Comparison of ENCODE assay signal across 21 cellular contexts in genomic region chr17:17347956-17348871, GRCh38.
"Had no signal": no experiment of that assay in that cellular context is flagged by ENCODE, and none has a peak within 500 bp of the region (broad histone marks: within the 10 kb centered on the region; RNA-seq: fewer than 3 reads in every experiment).

No MANE protein-coding gene starts in this region.

- H3K4me1 ChIP-seq: body of pancreas, parathyroid adenoma had no signal

- H3K9ac ChIP-seq: parathyroid adenoma had no signal

- H3K36me3 ChIP-seq: cardiac muscle cell, gastrocnemius medialis had no signal

- H3K27me3 ChIP-seq: body of pancreas, cardiac muscle cell, gastrocnemius medialis had no signal

- H3K27ac ChIP-seq: body of pancreas, cardiac muscle cell, esophagus muscularis mucosa, gastrocnemius medialis, parathyroid adenoma, tibial nerve had no signal

- DNase-seq: activated CD8-positive, alpha-beta memory T cell treated with anti-CD3 and anti-CD28 coated beads, Interleukin-2, amount 50 U/mL, for 4 hours; activated naive CD4-positive, alpha-beta T cell treated with anti-CD3 and anti-CD28 coated beads, Interleukin-2, amount 10 ng/mL, durations not matched to agents 7 days and 5 days; activated T-cell treated with anti-CD3 and anti-CD28 coated beads, Interleukin-2, amount 50 U/mL, for 48 hours; anterior cingulate cortex; body of pancreas; effector memory CD4-positive, alpha-beta T cell; gastrocnemius medialis; hypothalamus; midbrain; stimulated activated CD4-positive, alpha-beta T cell treated with anti-CD3 and anti-CD28 coated beads, Interleukin-12 subunit alpha, Interleukin-12 subunit beta, amount 100 ng/mL, for 4 hours; stimulated activated CD4-positive, alpha-beta T cell treated with anti-CD3 and anti-CD28 coated beads, Interleukin-4, amount 100 ng/mL, for 4 hours; substantia nigra; T1000 had no signal

- H3K9me3 ChIP-seq: body of pancreas, esophagus muscularis mucosa, gastrocnemius medialis, tibial nerve had no signal

- H3K27ac Mint-ChIP-seq: activated naive CD4-positive, alpha-beta T cell treated with anti-CD3 and anti-CD28 coated beads, Interleukin-2, amount 10 ng/mL, durations not matched to agents 7 days and 5 days; nephron; stimulated activated naive CD8-positive, alpha-beta T cell treated with anti-CD3 and anti-CD28 coated beads, Interleukin-15, Interleukin-2, amounts not matched to agents 100 ng/mL and 50 ng/mL, for 24 hours; T-helper 1 cell treated with Interleukin-12 subunit alpha and Interleukin-12 subunit beta and Interleukin-4 antibody, amounts not matched to agents 30 μg/mL and 1 μg/mL, for 36 hours; WTC11 had no signal

- H2AFZ ChIP-seq: parathyroid adenoma had no signal

- H3K4me3 Mint-ChIP-seq: activated naive CD4-positive, alpha-beta T cell treated with anti-CD3 and anti-CD28 coated beads, Interleukin-2, amount 10 ng/mL, durations not matched to agents 7 days and 5 days; nephron; stimulated activated naive CD8-positive, alpha-beta T cell treated with anti-CD3 and anti-CD28 coated beads, Interleukin-15, Interleukin-2, amounts not matched to agents 100 ng/mL and 50 ng/mL, for 24 hours; T-helper 1 cell treated with Interleukin-12 subunit alpha and Interleukin-12 subunit beta and Interleukin-4 antibody, amounts not matched to agents 30 μg/mL and 1 μg/mL, for 36 hours; WTC11 had no signal

- H3K4me1 Mint-ChIP-seq: activated naive CD4-positive, alpha-beta T cell treated with anti-CD3 and anti-CD28 coated beads, Interleukin-2, amount 10 ng/mL, durations not matched to agents 7 days and 5 days had no signal

- H3K36me3 Mint-ChIP-seq: activated naive CD4-positive, alpha-beta T cell treated with anti-CD3 and anti-CD28 coated beads, Interleukin-2, amount 10 ng/mL, durations not matched to agents 7 days and 5 days; WTC11 had no signal

- H3K27me3 Mint-ChIP-seq: activated naive CD4-positive, alpha-beta T cell treated with anti-CD3 and anti-CD28 coated beads, Interleukin-2, amount 10 ng/mL, durations not matched to agents 7 days and 5 days; stimulated activated naive CD8-positive, alpha-beta T cell treated with anti-CD3 and anti-CD28 coated beads, Interleukin-15, Interleukin-2, amounts not matched to agents 100 ng/mL and 50 ng/mL, for 24 hours had no signal

- H3K9me3 Mint-ChIP-seq: activated naive CD4-positive, alpha-beta T cell treated with anti-CD3 and anti-CD28 coated beads, Interleukin-2, amount 10 ng/mL, durations not matched to agents 7 days and 5 days; nephron; stimulated activated naive CD8-positive, alpha-beta T cell treated with anti-CD3 and anti-CD28 coated beads, Interleukin-15, Interleukin-2, amounts not matched to agents 100 ng/mL and 50 ng/mL, for 24 hours; T-helper 1 cell treated with Interleukin-12 subunit alpha and Interleukin-12 subunit beta and Interleukin-4 antibody, amounts not matched to agents 30 μg/mL and 1 μg/mL, for 36 hours; WTC11 had no signal

- H3K4me3 ChIP-seq: body of pancreas, cardiac muscle cell, esophagus muscularis mucosa, gastrocnemius medialis, tibial nerve had no signal

- H3K79me2 ChIP-seq: parathyroid adenoma had no signal

- ATAC-seq: body of pancreas, gastrocnemius medialis, WTC11 had no signal
